ENCODE assay signal across 33 cellular contexts in genomic region chr6:107396226-107396625, GRCh38.
"Had no signal": no experiment of that assay in that cellular context is flagged by ENCODE, and none has a peak within 500 bp of the region (broad histone marks: within the 10 kb centered on the region; RNA-seq: fewer than 3 reads in every experiment).

No MANE protein-coding gene starts in this region.

- ATAC-seq: activated CD8-positive, alpha-beta memory T cell treated with anti-CD3 and anti-CD28 coated beads, Interleukin-2, amount 10 ng/mL, durations not matched to agents 7 days and 5 days; activated naive CD8-positive, alpha-beta T cell treated with anti-CD3 and anti-CD28 coated beads, Interleukin-2, amount 50 U/mL, for 24 hours; Panc1 had no signal

- H3K36me3 ChIP-seq: SJCRH30, WERI-Rb-1 had no signal

- H3K9me3 ChIP-seq: SJCRH30 had no signal

- H3K4me2 ChIP-seq: KMS-11 had no signal

- FAIRE-seq: bronchial epithelial cell, TTC549 had no signal

- H3K27ac ChIP-seq: KMS-11, SJCRH30, SK-N-MC, WERI-Rb-1 had no signal

- H3K27me3 ChIP-seq: SJCRH30 had no signal

- H3K4me3 ChIP-seq: SJCRH30, SK-N-MC had no signal

- H3K4me1 ChIP-seq: SJCRH30 had no signal

- DNase-seq: activated CD4-positive, alpha-beta memory T cell treated with anti-CD3 and anti-CD28 coated beads, Interleukin-2, amount 10 ng/mL, durations not matched to agents 7 days and 5 days; activated CD4-positive, alpha-beta T cell treated with anti-CD3 and anti-CD28 coated beads for 1 hour; activated CD4-positive, alpha-beta T cell treated with anti-CD3 and anti-CD28 coated beads for 48 hours; activated CD4-positive, CD25-positive, alpha-beta regulatory T cell; activated CD8-positive, alpha-beta memory T cell treated with anti-CD3 and anti-CD28 coated beads for 24 hours; activated CD8-positive, alpha-beta memory T cell treated with anti-CD3 and anti-CD28 coated beads, Interleukin-2, amount 10 ng/mL, durations not matched to agents 7 days and 5 days; activated CD8-positive, alpha-beta memory T cell treated with anti-CD3 and anti-CD28 coated beads, Interleukin-2, amount 50 U/mL, for 48 hours; activated effector memory CD4-positive, alpha-beta T cell treated with Interleukin-2 at 50 U/mL for 16 hours; activated naive CD4-positive, alpha-beta T cell treated with anti-CD3 and anti-CD28 coated beads, Interleukin-2, amount 10 ng/mL, durations not matched to agents 7 days and 5 days; activated naive CD8-positive, alpha-beta T cell treated with anti-CD3 and anti-CD28 coated beads, Interleukin-2, amount 50 U/mL, for 24 hours; activated T-cell treated with anti-CD3 and anti-CD28 coated beads, Interleukin-2, amount 50 U/mL, for 48 hours; anterior cingulate cortex; caudate nucleus; cerebellar nuclear complex; NCI-H1092 treated with DMSO at 0.1 percent for 48 hours; NCI-H1417; NCI-H146; NCI-H187; NCI-H2029 treated with DMSO at 0.1 percent for 48 hours; NCI-H2107; NCI-H2171; NCI-H2227 treated with DMSO at 0.1 percent for 48 hours; NCI-H446 treated with DMSO at 0.1 percent for 48 hours; NCI-H524; SHP77; SJCRH30; T1000; WERI-Rb-1 had no signal

- H3K9ac ChIP-seq: KMS-11 had no signal
